In genomic region chr1:94092210-94092613, GRCh38 we compare ENCODE assay signal across 9 cellular contexts. TPM values are rescaled to one million over a fixed set of nuclear protein-coding genes. Genes with fewer than 3 reads are reported as not detected.
A peak's percentile ranks its signal among the peaks of the same experiment; 100 is the strongest.
DNase-seq lines count a peak whose midpoint lies in the region; FAIRE-seq lines count a peak whose summit lies in the region.
"Had no signal": no experiment of that assay in that cellular context is flagged by ENCODE, and none has a peak within 500 bp of the region (broad histone marks: within the 10 kb centered on the region; RNA-seq: fewer than 3 reads in every experiment).

No MANE protein-coding gene starts in this region.

- H3K56ac ChIP-seq in mesendoderm (ENCODE audit: low read length) = no peak overlapping the region

- H3K36me3 ChIP-seq in mesendoderm (ENCODE audit: control insufficient read depth, insufficient read depth, low read length) = no peaks in the 10 kb centered on the region

- no peak overlapping the region for H2BK120ac ChIP-seq in mesendoderm (ENCODE audit: low read depth, low read length)

- no CpG with 5 or more reads among the region's 4 CpGs for WGBS in mesendoderm (ENCODE audit: extremely low coverage, insufficient coverage, low lambda C conversion rate)

- H4K8ac ChIP-seq in mesendoderm (ENCODE audit: low read depth, low read length) = no peak overlapping the region

- peak overlapping the region; percentile 30 for H3K4me3 ChIP-seq in Jurkat, Clone E6-1 (ENCODE audit: low read length)
- H3K4me3 ChIP-seq in mesendoderm (ENCODE audit: low read length) = no peak overlapping the region
- H3K4me3 ChIP-seq: mucosa of descending colon had no signal

- H2AK5ac ChIP-seq in mesendoderm (ENCODE audit: low read length) = peak overlapping the region; percentile 70

- no peak overlapping the region for H2BK5ac ChIP-seq in mesendoderm (ENCODE audit: low read length)

- peaks cover 17% of the 10 kb centered on the region for H3K4me1 ChIP-seq in mesendoderm (ENCODE audit: control insufficient read depth, low read depth, low read length)

- no peaks in the 10 kb centered on the region for H3K79me2 ChIP-seq in mesendoderm (ENCODE audit: control insufficient read depth, insufficient read depth, low read length)

- no peak overlapping the region for H3K27ac ChIP-seq in mesendoderm (ENCODE audit: low read depth, low read length)

- no peak overlapping the region for H3K4me2 ChIP-seq in mesendoderm (ENCODE audit: low read length)

- no peak overlapping the region for H4K5ac ChIP-seq in mesendoderm (ENCODE audit: low read length)

- H3K9ac ChIP-seq in mesendoderm (ENCODE audit: low read length) = no peak overlapping the region

- no peaks in the 10 kb centered on the region for H3K27me3 ChIP-seq in mesendoderm (ENCODE audit: insufficient read depth, low read length, poor library complexity)

- no peak overlapping the region for H2BK15ac ChIP-seq in mesendoderm (replicated peaks; ENCODE audit: low read depth)

- no peak overlapping the region for H3K18ac ChIP-seq in mesendoderm (ENCODE audit: low read length)

- no peak for FAIRE-seq in GM19239 (lab: Jason Lieb, UNC)

- H3K23ac ChIP-seq in mesendoderm (ENCODE audit: low read length) = no peak overlapping the region

- H3K4ac ChIP-seq in mesendoderm (ENCODE audit: low read depth, low read length) = no peak overlapping the region

- DNase-seq in Ammon's horn (ENCODE audit: low spot score) (peak; percentile 62), cerebellar cortex (ENCODE audit: low spot score) (peak; percentile 70), mesendoderm (peak; percentile 91), GM19239 (ENCODE audit: insufficient read length, low spot score) (no peak), GM19238 (ENCODE audit: insufficient read length, low spot score) (no peak)
- DNase-seq in Jurkat, Clone E6-1 (ENCODE audit: low read depth, low spot score) = peak; percentile 100
- DNase-seq in activated effector memory CD4-positive, alpha-beta T cell treated with anti-CD3 and anti-CD28 coated beads, Interleukin-2, amount 50 U/mL, for 16 hours = no peak
- no peak for DNase-seq in stimulated activated CD4-positive, alpha-beta T cell treated with anti-CD3 and anti-CD28 coated beads, Interleukin-4, amount 100 ng/mL, for 24 hours
- DNase-seq: mucosa of descending colon had no signal

- no peaks in the 10 kb centered on the region for H3K79me1 ChIP-seq in mesendoderm (ENCODE audit: low read length)

RNA-seq across cellular contexts. Expression of gene ABCA4, which starts 28.7 kb away (rescaled TPM):
- not detected for polyA plus RNA-seq in Jurkat, Clone E6-1 (2012; ENCODE audit: insufficient read depth, insufficient read length)
- 0.17 TPM for polyA plus RNA-seq in mesendoderm (2013, experiment 1 of 2)
- polyA plus RNA-seq in mesendoderm (2013, experiment 2 of 2) = 0.07 TPM

Comparison
In these comparisons a context has a peak if more than half of its experiments do, and no peak if none do; other contexts are left out.
1. DNase-seq: peak in Ammon's horn (single experiment), Jurkat, Clone E6-1 (single experiment), cerebellar cortex (single experiment) and mesendoderm (single experiment); none in activated effector memory CD4-positive, alpha-beta T cell treated with anti-CD3 and anti-CD28 coated beads, Interleukin-2, amount 50 U/mL, for 16 hours (single experiment), stimulated activated CD4-positive, alpha-beta T cell treated with anti-CD3 and anti-CD28 coated beads, Interleukin-4, amount 100 ng/mL, for 24 hours (single experiment), GM19239 (single experiment) and GM19238 (single experiment).